In genomic region chr2:218269900-218270720, GRCh38 we compare ENCODE assay signal across 1 cellular context.
TF ChIP-seq lines count a peak whose summit lies in the region.

TSS of gene AAMP (minus strand) at chr2:218270137. CDS start at chr2:218270086, 51 bp downstream.
A gene with protein sequence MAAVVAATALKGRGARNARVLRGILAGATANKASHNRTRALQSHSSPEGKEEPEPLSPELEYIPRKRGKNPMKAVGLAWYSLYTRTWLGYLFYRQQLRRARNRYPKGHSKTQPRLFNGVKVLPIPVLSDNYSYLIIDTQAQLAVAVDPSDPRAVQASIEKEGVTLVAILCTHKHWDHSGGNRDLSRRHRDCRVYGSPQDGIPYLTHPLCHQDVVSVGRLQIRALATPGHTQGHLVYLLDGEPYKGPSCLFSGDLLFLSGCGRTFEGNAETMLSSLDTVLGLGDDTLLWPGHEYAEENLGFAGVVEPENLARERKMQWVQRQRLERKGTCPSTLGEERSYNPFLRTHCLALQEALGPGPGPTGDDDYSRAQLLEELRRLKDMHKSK (plus strand): TSS chr2:218270519. CDS start chr2:218270536, 17 bp downstream.

TF ChIP-seq in GM12878, 131 proteins besides CTCF, POLR2A, EP300 and RAD21 (continued from another document and continues in another):
- TF ChIP-seq NKRF (conservative IDR thresholded peaks at IDR 0.05) (peak; percentile 94), NR2C1 (IDR thresholded peaks at IDR 0.05) (peak; percentile 78), ZBTB33 (IDR thresholded peaks at IDR 0.05) (no peak; the same call in 1 of the 2 replicates), SMAD1 (IDR thresholded peaks at IDR 0.05; ENCODE audit: low read depth, partially characterized antibody) (no peak), SUPT20H (IDR thresholded peaks at IDR 0.05; ENCODE audit: borderline replicate concordance, control insufficient read depth, low read depth, low read length) (no peak), SMAD5 (IDR thresholded peaks at IDR 0.05; ENCODE audit: low read depth) (0 out of 2 replicates have a peak, but pooled peaks have one; percentile 33), ZNF622 (IDR thresholded peaks at IDR 0.05) (no peak), ATF3 (IDR thresholded peaks at IDR 0.05; ENCODE audit: borderline replicate concordance, extremely low read depth, low read depth, low read length) (no peak), NR2C2 (IDR thresholded peaks at IDR 0.05; ENCODE audit: borderline replicate concordance, control insufficient read depth, insufficient read length, low read depth) (no peak), FOXM1 (IDR thresholded peaks at IDR 0.05; ENCODE audit: low read depth, low read length) (no peak), SIN3A (IDR thresholded peaks at IDR 0.05; ENCODE audit: low read depth, low read length) (peak; percentile 75; the same call in 1 of the 2 replicates), EZH2 (IDR thresholded peaks at IDR 0.05; ENCODE audit: borderline replicate concordance, control insufficient read depth, low read depth, low read length) (no peak), ZNF217 (IDR thresholded peaks at IDR 0.05) (no peak; the same call in 1 of the 2 replicates), CHD1 (IDR thresholded peaks at IDR 0.05; ENCODE audit: low read depth, low read length) (no peak), WRNIP1 (IDR thresholded peaks at IDR 0.05; ENCODE audit: borderline replicate concordance, low read depth, low read length) (no peak), ESRRA (IDR thresholded peaks at IDR 0.05; ENCODE audit: low read length) (0 out of 2 replicates have a peak, but pooled peaks have one; percentile 28), EED (IDR thresholded peaks at IDR 0.05; ENCODE audit: low read depth) (no peak), SMC3 (IDR thresholded peaks at IDR 0.05; ENCODE audit: borderline replicate concordance, low read length) (peak; percentile 18; the same call in 1 of the 2 replicates), SUZ12 (IDR thresholded peaks at IDR 0.05; ENCODE audit: unreplicated experiment) (no peak), ETV6 (conservative IDR thresholded peaks at IDR 0.05 in 1 of 2, IDR thresholded peaks at IDR 0.05 in 1 of 2; ENCODE audit: borderline replicate concordance in 1 of 2, low read depth in 1 of 2) (no peak), TBL1XR1 (IDR thresholded peaks at IDR 0.05; ENCODE audit: low read depth, low read length) (peak; percentile 47; the same call in 1 of the 2 replicates), POLR2AphosphoS2 (IDR thresholded peaks at IDR 0.05; ENCODE audit: low read depth, low read length) (no peak; the same call in 1 of the 2 replicates), TCF7 (IDR thresholded peaks at IDR 0.05; ENCODE audit: borderline replicate concordance) (no peak), RUNX3 (IDR thresholded peaks at IDR 0.05; ENCODE audit: low read length) (peak; percentile 55), FOXK2 (IDR thresholded peaks at IDR 0.05) (peak; percentile 92), NR2F1 (conservative IDR thresholded peaks at IDR 0.05) (peak; percentile 65), STAT3 (IDR thresholded peaks at IDR 0.05; ENCODE audit: low read depth, low read length) (no peak), JUND (IDR thresholded peaks at IDR 0.05; ENCODE audit: low read depth, low read length) (no peak), RBBP5 (conservative IDR thresholded peaks at IDR 0.05) (no peak), LARP7 (IDR thresholded peaks at IDR 0.05) (peak; percentile 47; the same call in 1 of the 2 replicates), ATF2 (IDR thresholded peaks at IDR 0.05; ENCODE audit: low read length) (no peak), ZNF687 (IDR thresholded peaks at IDR 0.05) (peak; percentile 49; the same call in 1 of the 2 replicates), CREB1 (IDR thresholded peaks at IDR 0.05; ENCODE audit: low read depth) (peak; percentile 86), BMI1 (IDR thresholded peaks at IDR 0.05; ENCODE audit: borderline replicate concordance) (no peak), KAT2A (conservative IDR thresholded peaks at IDR 0.05; ENCODE audit: control insufficient read depth, low read depth, low read length) (no peak), ZNF274 (IDR thresholded peaks at IDR 0.05; ENCODE audit: insufficient read depth, insufficient read length) (no peak), STAT1 (conservative IDR thresholded peaks at IDR 0.05) (0 out of 2 replicates have a peak, but pooled peaks have one; percentile 53), NRF1 (conservative IDR thresholded peaks at IDR 0.05; ENCODE audit: low read depth, low read length) (0 out of 2 replicates have a peak, but pooled peaks have one; percentile 25), GATAD2B (conservative IDR thresholded peaks at IDR 0.05; ENCODE audit: low read depth) (peak; percentile 67), BACH1 (IDR thresholded peaks at IDR 0.05; ENCODE audit: borderline replicate concordance) (peak; percentile 51; the same call in 1 of the 2 replicates), BRCA1 (IDR thresholded peaks at IDR 0.05; ENCODE audit: low read depth, low read length) (no peak), JUNB (IDR thresholded peaks at IDR 0.05) (no peak)
- TF ChIP-seq, protein P1, sequence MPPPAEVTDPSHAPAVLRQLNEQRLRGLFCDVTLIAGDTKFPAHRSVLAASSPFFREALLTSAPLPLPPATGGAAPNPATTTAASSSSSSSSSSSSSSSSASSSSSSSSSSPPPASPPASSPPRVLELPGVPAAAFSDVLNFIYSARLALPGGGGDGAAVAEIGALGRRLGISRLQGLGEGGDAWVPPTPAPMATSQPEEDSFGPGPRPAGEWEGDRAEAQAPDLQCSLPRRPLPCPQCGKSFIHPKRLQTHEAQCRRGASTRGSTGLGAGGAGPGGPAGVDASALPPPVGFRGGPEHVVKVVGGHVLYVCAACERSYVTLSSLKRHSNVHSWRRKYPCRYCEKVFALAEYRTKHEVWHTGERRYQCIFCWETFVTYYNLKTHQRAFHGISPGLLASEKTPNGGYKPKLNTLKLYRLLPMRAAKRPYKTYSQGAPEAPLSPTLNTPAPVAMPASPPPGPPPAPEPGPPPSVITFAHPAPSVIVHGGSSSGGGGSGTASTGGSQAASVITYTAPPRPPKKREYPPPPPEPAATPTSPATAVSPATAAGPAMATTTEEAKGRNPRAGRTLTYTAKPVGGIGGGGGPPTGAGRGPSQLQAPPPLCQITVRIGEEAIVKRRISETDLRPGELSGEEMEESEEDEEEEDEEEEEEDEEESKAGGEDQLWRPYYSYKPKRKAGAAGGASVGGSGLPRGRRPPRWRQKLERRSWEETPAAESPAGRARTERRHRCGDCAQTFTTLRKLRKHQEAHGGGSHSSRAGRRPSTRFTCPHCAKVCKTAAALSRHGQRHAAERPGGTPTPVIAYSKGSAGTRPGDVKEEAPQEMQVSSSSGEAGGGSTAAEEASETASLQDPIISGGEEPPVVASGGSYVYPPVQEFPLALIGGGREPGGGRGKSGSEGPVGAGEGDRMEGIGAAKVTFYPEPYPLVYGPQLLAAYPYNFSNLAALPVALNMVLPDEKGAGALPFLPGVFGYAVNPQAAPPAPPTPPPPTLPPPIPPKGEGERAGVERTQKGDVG (CRISPR knock-in tag; IDR thresholded peaks at IDR 0.05): no peak
- TF ChIP-seq, protein P2, sequence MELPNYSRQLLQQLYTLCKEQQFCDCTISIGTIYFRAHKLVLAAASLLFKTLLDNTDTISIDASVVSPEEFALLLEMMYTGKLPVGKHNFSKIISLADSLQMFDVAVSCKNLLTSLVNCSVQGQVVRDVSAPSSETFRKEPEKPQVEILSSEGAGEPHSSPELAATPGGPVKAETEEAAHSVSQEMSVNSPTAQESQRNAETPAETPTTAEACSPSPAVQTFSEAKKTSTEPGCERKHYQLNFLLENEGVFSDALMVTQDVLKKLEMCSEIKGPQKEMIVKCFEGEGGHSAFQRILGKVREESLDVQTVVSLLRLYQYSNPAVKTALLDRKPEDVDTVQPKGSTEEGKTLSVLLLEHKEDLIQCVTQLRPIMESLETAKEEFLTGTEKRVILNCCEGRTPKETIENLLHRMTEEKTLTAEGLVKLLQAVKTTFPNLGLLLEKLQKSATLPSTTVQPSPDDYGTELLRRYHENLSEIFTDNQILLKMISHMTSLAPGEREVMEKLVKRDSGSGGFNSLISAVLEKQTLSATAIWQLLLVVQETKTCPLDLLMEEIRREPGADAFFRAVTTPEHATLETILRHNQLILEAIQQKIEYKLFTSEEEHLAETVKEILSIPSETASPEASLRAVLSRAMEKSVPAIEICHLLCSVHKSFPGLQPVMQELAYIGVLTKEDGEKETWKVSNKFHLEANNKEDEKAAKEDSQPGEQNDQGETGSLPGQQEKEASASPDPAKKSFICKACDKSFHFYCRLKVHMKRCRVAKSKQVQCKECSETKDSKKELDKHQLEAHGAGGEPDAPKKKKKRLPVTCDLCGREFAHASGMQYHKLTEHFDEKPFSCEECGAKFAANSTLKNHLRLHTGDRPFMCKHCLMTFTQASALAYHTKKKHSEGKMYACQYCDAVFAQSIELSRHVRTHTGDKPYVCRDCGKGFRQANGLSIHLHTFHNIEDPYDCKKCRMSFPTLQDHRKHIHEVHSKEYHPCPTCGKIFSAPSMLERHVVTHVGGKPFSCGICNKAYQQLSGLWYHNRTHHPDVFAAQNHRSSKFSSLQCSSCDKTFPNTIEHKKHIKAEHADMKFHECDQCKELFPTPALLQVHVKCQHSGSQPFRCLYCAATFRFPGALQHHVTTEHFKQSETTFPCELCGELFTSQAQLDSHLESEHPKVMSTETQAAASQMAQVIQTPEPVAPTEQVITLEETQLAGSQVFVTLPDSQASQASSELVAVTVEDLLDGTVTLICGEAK (IDR thresholded peaks at IDR 0.05; ENCODE audit: borderline replicate concordance): peak; percentile 91
